In the genomic region with DNA sequence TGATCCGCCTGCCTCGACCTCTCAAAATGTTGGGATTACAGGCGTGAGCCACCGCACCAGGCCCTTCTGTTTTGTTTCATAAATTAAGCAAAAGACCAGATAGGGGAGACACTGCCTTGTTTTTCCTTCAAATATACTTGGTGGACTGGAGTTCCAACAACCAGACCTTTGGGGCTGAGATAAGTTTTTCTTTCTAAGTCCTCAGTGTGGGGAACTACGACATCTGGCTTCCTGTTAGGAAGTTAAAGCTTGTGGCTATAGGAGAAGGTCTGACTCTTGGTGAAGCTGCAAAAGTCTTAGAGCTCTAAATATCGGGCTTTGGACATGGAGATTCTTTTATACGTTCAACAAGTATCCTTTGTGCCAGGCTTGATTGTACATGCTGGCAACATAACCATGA, we compare ENCODE assay signal across 1 cellular context.
A peak's percentile ranks its signal among the peaks of the same experiment; 100 is the strongest.
TF ChIP-seq lines count a peak whose summit lies in the region.

No MANE protein-coding gene starts in this region.

TF ChIP-seq in K562, 482 proteins besides CTCF, POLR2A, EP300 and RAD21 (continued from another document):
- TF ChIP-seq, protein P1, sequence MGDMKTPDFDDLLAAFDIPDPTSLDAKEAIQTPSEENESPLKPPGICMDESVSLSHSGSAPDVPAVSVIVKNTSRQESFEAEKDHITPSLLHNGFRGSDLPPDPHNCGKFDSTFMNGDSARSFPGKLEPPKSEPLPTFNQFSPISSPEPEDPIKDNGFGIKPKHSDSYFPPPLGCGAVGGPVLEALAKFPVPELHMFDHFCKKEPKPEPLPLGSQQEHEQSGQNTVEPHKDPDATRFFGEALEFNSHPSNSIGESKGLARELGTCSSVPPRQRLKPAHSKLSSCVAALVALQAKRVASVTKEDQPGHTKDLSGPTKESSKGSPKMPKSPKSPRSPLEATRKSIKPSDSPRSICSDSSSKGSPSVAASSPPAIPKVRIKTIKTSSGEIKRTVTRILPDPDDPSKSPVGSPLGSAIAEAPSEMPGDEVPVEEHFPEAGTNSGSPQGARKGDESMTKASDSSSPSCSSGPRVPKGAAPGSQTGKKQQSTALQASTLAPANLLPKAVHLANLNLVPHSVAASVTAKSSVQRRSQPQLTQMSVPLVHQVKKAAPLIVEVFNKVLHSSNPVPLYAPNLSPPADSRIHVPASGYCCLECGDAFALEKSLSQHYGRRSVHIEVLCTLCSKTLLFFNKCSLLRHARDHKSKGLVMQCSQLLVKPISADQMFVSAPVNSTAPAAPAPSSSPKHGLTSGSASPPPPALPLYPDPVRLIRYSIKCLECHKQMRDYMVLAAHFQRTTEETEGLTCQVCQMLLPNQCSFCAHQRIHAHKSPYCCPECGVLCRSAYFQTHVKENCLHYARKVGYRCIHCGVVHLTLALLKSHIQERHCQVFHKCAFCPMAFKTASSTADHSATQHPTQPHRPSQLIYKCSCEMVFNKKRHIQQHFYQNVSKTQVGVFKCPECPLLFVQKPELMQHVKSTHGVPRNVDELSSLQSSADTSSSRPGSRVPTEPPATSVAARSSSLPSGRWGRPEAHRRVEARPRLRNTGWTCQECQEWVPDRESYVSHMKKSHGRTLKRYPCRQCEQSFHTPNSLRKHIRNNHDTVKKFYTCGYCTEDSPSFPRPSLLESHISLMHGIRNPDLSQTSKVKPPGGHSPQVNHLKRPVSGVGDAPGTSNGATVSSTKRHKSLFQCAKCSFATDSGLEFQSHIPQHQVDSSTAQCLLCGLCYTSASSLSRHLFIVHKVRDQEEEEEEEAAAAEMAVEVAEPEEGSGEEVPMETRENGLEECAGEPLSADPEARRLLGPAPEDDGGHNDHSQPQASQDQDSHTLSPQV (IDR thresholded peaks at IDR 0.05), result peak; percentile 50; the same call in 1 of the 2 replicates
- TF ChIP-seq POLR2B (IDR thresholded peaks at IDR 0.05; ENCODE audit: low read depth, partially characterized antibody) (no peak), C11orf30 (IDR thresholded peaks at IDR 0.05; ENCODE audit: low read depth) (no peak), DDX20 (tag; IDR thresholded peaks at IDR 0.05; ENCODE audit: low read depth) (peak; percentile 15; the same call in 1 of the 2 replicates)
